Comparison of ENCODE assay signal across 8 cellular contexts in genomic region chrX:65581661-65582339, GRCh38. TPM values are rescaled to one million over a fixed set of nuclear protein-coding genes. Genes with fewer than 3 reads are reported as not detected.
DNase-seq lines count a peak whose midpoint lies in the region; ATAC-seq, FAIRE-seq and TF ChIP-seq lines count a peak whose summit lies in the region.

No MANE protein-coding gene starts in this region.

- peak; percentile 86 to 89 for TF ChIP-seq RAD21 in K562 (CRISPR knock-in tag; conservative IDR thresholded peaks at IDR 0.05 in 1 of 2, IDR thresholded peaks at IDR 0.05 in 1 of 2)

- under 1% methylated on average over 12 of the region's 12 CpGs for WGBS in K562 (ENCODE audit: insufficient coverage, low coverage, missing lambda C conversion rate)
- WGBS in iPS DF 6.9 (ENCODE audit: insufficient coverage, insufficient read length) = no CpG with 5 or more reads among the region's 12 CpGs

- peaks cover 7% of the 10 kb centered on the region for H3K4me1 Mint-ChIP-seq in T-helper 2 cell treated with Interferon-gamma antibody and Interleukin-4, amounts not matched to agents 5 μg/mL and 100 μg/mL, for 36 hours (ENCODE audit: low read depth)

- DNase-seq in A172 (ENCODE audit: low spot score) = peak; percentile 57
- peak; percentile 78 for DNase-seq in NB4 (ENCODE audit: low read depth)
- DNase-seq in T-helper 2 cell treated with Interferon-gamma antibody and Interleukin-4, amounts not matched to agents 5 μg/mL and 100 μg/mL, for 36 hours (ENCODE audit: low spot score) = peak; percentile 21
- peak; percentile 53 to 80 (median 60) for DNase-seq in K562 (ENCODE audit: extremely low read depth in 1 of 4, low spot score in 3 of 4)
- DNase-seq in iPS DF 6.9 (ENCODE audit: low read depth, low spot score) = peak; percentile 50
- DNase-seq in stimulated activated CD4-positive, alpha-beta T cell treated with anti-CD3 and anti-CD28 coated beads, Interleukin-15, amount 100 ng/mL, for 24 hours = peak; percentile 55

- no peaks in the 10 kb centered on the region for H3K9me1 ChIP-seq in K562 (ENCODE audit: control insufficient read depth, insufficient read depth, low read length)

- no peaks in the 10 kb centered on the region for H3K9me3 Mint-ChIP-seq in T-helper 2 cell treated with Interferon-gamma antibody and Interleukin-4, amounts not matched to agents 5 μg/mL and 100 μg/mL, for 36 hours

- CTCF ChIA-PET in K562 (lab: Yijun Ruan, JAX; ENCODE audit: low intra/inter-chr PET ratio) = interaction anchor here (1.0 to 2.6 kb wide), 3 partner anchors 13 to 1147 kb away, joined by 3 to 14 read pairs (median 12); no protein-coding TSS in a partner anchor

- H3K4me1 ChIP-seq in K562 (replicated peaks in 1 of 2; ENCODE audit: control insufficient read depth in 2 of 2, insufficient read depth in 2 of 2, low read length in 2 of 2) = peaks cover 4 to 12% of the 10 kb centered on the region in 2 experiments; a peak in 4 of 5 replicates
- no peaks in the 10 kb centered on the region for H3K4me1 ChIP-seq in iPS DF 6.9 (ENCODE audit: control insufficient read depth, insufficient read depth, low read length)

- H3K27me3 ChIP-seq in K562 (ENCODE audit: control insufficient read depth in 2 of 2, insufficient read depth in 2 of 2, low read length in 2 of 2) (no peaks in the 10 kb centered on the region), iPS DF 6.9 (ENCODE audit: control insufficient read depth, insufficient read depth, low read length) (no peaks in the 10 kb centered on the region)

- no peaks in the 10 kb centered on the region for H3K36me3 Mint-ChIP-seq in T-helper 2 cell treated with Interferon-gamma antibody and Interleukin-4, amounts not matched to agents 5 μg/mL and 100 μg/mL, for 36 hours (ENCODE audit: low read depth)

- ATAC-seq in HG02610 (IDR thresholded peaks at IDR 0.05; ENCODE audit: unreplicated experiment) (peak; percentile 96), K562 (peak; percentile 93)

- no peak overlapping the region for H3K9ac ChIP-seq in K562 (ENCODE audit: insufficient read depth in 1 of 2, low read depth in 2 of 2, low read length in 2 of 2)

- H3K9me3 ChIP-seq in K562 (replicated peaks; ENCODE audit: control insufficient read depth, insufficient read depth, low read depth, low read length) (no peaks in the 10 kb centered on the region), iPS DF 6.9 (ENCODE audit: control insufficient read depth, insufficient read depth, low read length) (no peaks in the 10 kb centered on the region)

- H3K27ac ChIP-seq in K562 (ENCODE audit: extremely low read depth, low read depth, low read length) (peak overlapping the region; percentile 62; the same call in 2 of the 3 replicates), iPS DF 6.9 (ENCODE audit: low read length) (no peak overlapping the region)

- no peak for TF ChIP-seq EP300 in K562 (IDR thresholded peaks at IDR 0.05; ENCODE audit: low read length)

- H3K4me3 ChIP-seq in NB4 (ENCODE audit: low read depth, low read length) = no peak overlapping the region
- H3K4me3 ChIP-seq in K562 = no peak overlapping the region
- no peak overlapping the region for H3K4me3 ChIP-seq in iPS DF 6.9 (ENCODE audit: low read length)

- in situ Hi-C loops in K562 (cut with MboI) = loop anchor here (5.0 to 25.0 kb wide), 4 partner anchors 163 to 1143 kb away; no protein-coding TSS in a partner anchor

- no peak overlapping the region for H3K4me3 Mint-ChIP-seq in T-helper 2 cell treated with Interferon-gamma antibody and Interleukin-4, amounts not matched to agents 5 μg/mL and 100 μg/mL, for 36 hours

- BruUV-seq in K562 (replicated peaks; lab: Mats Ljungman, UMichigan) = no TSS peak

- intact Hi-C loops in K562 (cut with micrococcal nuclease) = loop anchor here (1.0 to 5.0 kb wide), 6 partner anchors 14 to 1146 kb away; no protein-coding TSS in a partner anchor

- TF ChIP-seq POLR2A in NB4 (IDR thresholded peaks at IDR 0.05; ENCODE audit: extremely low read depth, insufficient read length) (no peak), K562 (conservative IDR thresholded peaks at IDR 0.05) (no peak)

- FAIRE-seq in K562 (lab: Jason Lieb, UNC) = peak; percentile 94

- peak overlapping the region; percentile 56 for H3K4me2 ChIP-seq in K562 (ENCODE audit: insufficient read depth, low read length)

- no peaks in the 10 kb centered on the region for H3K36me3 ChIP-seq in K562 (ENCODE audit: control insufficient read depth, insufficient read depth, low read length)
- no peaks in the 10 kb centered on the region for H3K36me3 ChIP-seq in iPS DF 6.9 (ENCODE audit: control insufficient read depth, insufficient read depth, low read length)

- peaks cover 2% of the 10 kb centered on the region for H3K27me3 Mint-ChIP-seq in T-helper 2 cell treated with Interferon-gamma antibody and Interleukin-4, amounts not matched to agents 5 μg/mL and 100 μg/mL, for 36 hours (ENCODE audit: low read depth)

- no peaks in the 10 kb centered on the region for H4K20me1 ChIP-seq in K562 (replicated peaks; ENCODE audit: control insufficient read depth, insufficient read depth, low read length)

- TF ChIP-seq CTCF in GM12873 (IDR thresholded peaks at IDR 0.05; ENCODE audit: insufficient read depth, low read depth, low read length, missing control alignments) (peak; percentile 83), NB4 (IDR thresholded peaks at IDR 0.05; ENCODE audit: low read depth, low read length) (peak; percentile 52), K562 (IDR thresholded peaks at IDR 0.05 in 2 of 3, conservative IDR thresholded peaks at IDR 0.05 in 1 of 3; ENCODE audit: insufficient read depth in 2 of 3, low read depth in 1 of 3, low read length in 3 of 3) (peak; percentile 74 to 90 (median 77))

- peak overlapping the region; percentile 76 for H2AFZ ChIP-seq in K562 (ENCODE audit: low read depth, low read length)

- POLR2A ChIA-PET in K562 (lab: Yijun Ruan, JAX) = interaction anchor here (0.9 kb wide), 1 partner anchor 237 kb away, joined by 3 read pairs; no protein-coding TSS in a partner anchor

- no peak overlapping the region for H3K27ac Mint-ChIP-seq in T-helper 2 cell treated with Interferon-gamma antibody and Interleukin-4, amounts not matched to agents 5 μg/mL and 100 μg/mL, for 36 hours

- no peaks in the 10 kb centered on the region for H3K79me2 ChIP-seq in K562 (ENCODE audit: control insufficient read depth, insufficient read depth, low read length)

TF ChIP-seq in K562, 482 proteins besides CTCF, POLR2A, EP300 and RAD21 (continues in another document):
- TF ChIP-seq SPI1 (IDR thresholded peaks at IDR 0.05; ENCODE audit: borderline replicate concordance, low read depth, low read length) = 0 out of 2 replicates have a peak, but pooled peaks have one; percentile 46
- TF ChIP-seq BRD9 (IDR thresholded peaks at IDR 0.05; ENCODE audit: low read depth, partially characterized antibody) = peak; percentile 41
- TF ChIP-seq E4F1 (CRISPR knock-in tag; IDR thresholded peaks at IDR 0.05; ENCODE audit: borderline replicate concordance) = no peak
- peak; percentile 58; the same call in 1 of the 2 replicates for TF ChIP-seq DEAF1 (CRISPR knock-in tag; IDR thresholded peaks at IDR 0.05)

RNA-seq across cellular contexts. Expression of gene LAS1L, which starts 47.2 kb away (rescaled TPM):
- 46.4 and 57.0 TPM in 2 replicates for total RNA-seq in A172 (2014; rRNA removed; shearing (Covaris generic))
- total RNA-seq in K562 (2011; cell fraction: chromatin; rRNA removed; ENCODE audit: low replicate concordance) = 71.6 and 91.0 TPM in 2 replicates
- 40.7 and 43.7 TPM in 2 replicates for total RNA-seq in K562 (2011; cell fraction: nucleolus; rRNA removed)
- 75.2 and 145 TPM in 2 replicates for total RNA-seq in K562 (2011; cell fraction: nucleoplasm; rRNA removed)
- 86.4 and 94.9 TPM in 2 replicates for total RNA-seq in K562 (2014; rRNA removed)
- total RNA-seq in K562 (2014; rRNA removed; fragmentation: Illumina TruSeq; extraction: Trizol) = 62.6 and 67.1 TPM in 2 replicates
- total RNA-seq in K562 (2015; rRNA removed; fragmentation: Illumina TruSeq; extraction: Trizol) = 77.4 and 80.1 TPM in 2 replicates
- 87.7 and 92.6 TPM in 2 replicates for total RNA-seq in K562 (2021)
- polyA plus RNA-seq in K562 (2011; rRNA removed) = 74.3 and 85.4 TPM in 2 replicates
- polyA plus RNA-seq in K562 (2011; cell fraction: cytosol; rRNA removed) = 72.9 and 84.1 TPM in 2 replicates
- polyA plus RNA-seq in K562 (2011; cell fraction: nucleus; rRNA removed) = 122 and 134 TPM in 2 replicates
- 50.6 and 69.1 TPM in 2 replicates for polyA plus RNA-seq in K562 (2012)
- 106 and 112 TPM in 2 replicates for polyA plus RNA-seq in K562 (2014; fragmentation: Illumina TruSeq; extraction: Trizol)
- 100 to 1,000 TPM in 1 of 2 experiments, 10 to 100 TPM in 1; 43.3 to 116 TPM for polyA plus RNA-seq in K562 (2014; fragmentation: Nextera tagmentation; extraction: Ambion mirVana)
- 105 and 119 TPM in 2 replicates for polyA plus RNA-seq in K562 (2014; rRNA removed)
- polyA minus RNA-seq in K562 (2011; rRNA and poly(A)+ RNA removed) = 53.6 and 74.7 TPM in 2 replicates
- 34.1 and 34.2 TPM in 2 replicates for polyA minus RNA-seq in K562 (2011; cell fraction: cytosol; rRNA and poly(A)+ RNA removed)
- polyA minus RNA-seq in K562 (2011; cell fraction: nucleus; rRNA and poly(A)+ RNA removed) = 20.9 and 26.9 TPM in 2 replicates

Comparison
In these comparisons a context has a peak if more than half of its experiments do, and no peak if none do; other contexts are left out.
1. DNase-seq: peak in every context shown above with its lines; median percentile 78 in NB4; 60 in K562; 57 in A172; 55 in stimulated activated CD4-positive, alpha-beta T cell treated with anti-CD3 and anti-CD28 coated beads, Interleukin-15, amount 100 ng/mL, for 24 hours; 50 in iPS DF 6.9; 21 in T-helper 2 cell treated with Interferon-gamma antibody and Interleukin-4, amounts not matched to agents 5 μg/mL and 100 μg/mL, for 36 hours.